Comparison of ENCODE assay signal across 35 cellular contexts in genomic region chr4:76272582-76272981, GRCh38. TPM values are rescaled to one million over a fixed set of nuclear protein-coding genes. Genes with fewer than 3 reads are reported as not detected.
"Had no signal": no experiment of that assay in that cellular context is flagged by ENCODE, and none has a peak within 500 bp of the region (broad histone marks: within the 10 kb centered on the region; RNA-seq: fewer than 3 reads in every experiment).

No MANE protein-coding gene starts in this region.

- DNase-seq: activated B cell treated with CpG ODN at 0.5 μM for 24 hours; activated CD4-positive, alpha-beta memory T cell treated with anti-CD3 and anti-CD28 coated beads for 36 hours; activated CD4-positive, alpha-beta T cell treated with anti-CD3 and anti-CD28 coated beads for 4 hours; activated CD4-positive, alpha-beta T cell treated with anti-CD3 and anti-CD28 coated beads, Interleukin-2, amount 10 ng/mL, durations not matched to agents 24 days and 14 days; activated CD4-positive, alpha-beta T cell treated with anti-CD3 and anti-CD28 coated beads, Interleukin-2, amount 50 U/mL, for 1 hour; activated CD4-positive, alpha-beta T cell treated with anti-CD3 and anti-CD28 coated beads, Interleukin-2, amount 50 U/mL, for 4 hours; activated CD4-positive, CD25-positive, alpha-beta regulatory T cell treated with anti-CD3 and anti-CD28 coated beads, Interleukin-2, amount 50 U/mL, for 72 hours; activated CD8-positive, alpha-beta memory T cell treated with anti-CD3 and anti-CD28 coated beads, Interleukin-2, amount 50 U/mL, for 4 hours; activated CD8-positive, alpha-beta T cell treated with anti-CD3 and anti-CD28 coated beads for 36 hours; activated effector memory CD4-positive, alpha-beta T cell treated with anti-CD3 and anti-CD28 coated beads, Interleukin-2, amount 50 U/mL, for 16 hours; activated gamma-delta T cell treated with Interleukin-2 at 50 U/mL for 16 hours; activated naive CD4-positive, alpha-beta T cell; activated naive CD4-positive, alpha-beta T cell treated with anti-CD3 and anti-CD28 coated beads for 36 hours; activated naive CD4-positive, alpha-beta T cell treated with anti-CD3 and anti-CD28 coated beads, Interleukin-2, amount 50 U/mL, for 16 hours; activated naive CD8-positive, alpha-beta T cell treated with anti-CD3 and anti-CD28 coated beads for 36 hours; activated T-cell treated with anti-CD3 and anti-CD28 coated beads for 4 hours; activated T-cell treated with anti-CD3 and anti-CD28 coated beads, Interleukin-2, amount 50 U/mL, for 1 hour; activated T-cell treated with anti-CD3 and anti-CD28 coated beads, Interleukin-2, amount 50 U/mL, for 4 hours; activated T-cell treated with anti-CD3 and anti-CD28 coated beads, Interleukin-2, amount 50 U/mL, for 72 hours; amygdala; anterior cingulate cortex; caudate nucleus; cerebellar nuclear complex; T-helper 1 cell; T-helper 2 cell; T-helper 9 cell had no signal

- H3K27me3 ChIP-seq: ascending aorta, cardiac muscle cell had no signal

- FAIRE-seq: bronchial epithelial cell, TTC549 had no signal

- H3K4me3 ChIP-seq: ascending aorta, cardiac muscle cell had no signal

- H3K9me3 ChIP-seq: ascending aorta had no signal

- H3K4me1 ChIP-seq: ascending aorta had no signal

- H3K27ac ChIP-seq: ascending aorta, cardiac muscle cell, VCaP had no signal

- H3K36me3 ChIP-seq: ascending aorta, cardiac muscle cell had no signal

- ATAC-seq: activated CD8-positive, alpha-beta T cell treated with anti-CD3 and anti-CD28 coated beads for 36 hours; activated naive CD4-positive, alpha-beta T cell treated with anti-CD3 and anti-CD28 coated beads, Interleukin-2, amount 50 U/mL, for 72 hours; activated T-cell treated with anti-CD3 and anti-CD28 coated beads, Interleukin-2, amount 50 U/mL, for 4 hours; activated T-cell treated with anti-CD3 and anti-CD28 coated beads, Interleukin-2, amount 50 U/mL, for 72 hours; activated T-helper 17 cell treated with anti-CD3 and anti-CD28 coated beads, Interleukin-2, amount 50 U/mL, for 72 hours had no signal

RNA-seq across cellular contexts. Expression of gene FAM47E, which starts 21.1 kb away (rescaled TPM):
- total RNA-seq: activated B cell treated with CpG ODN at 0.5 μM for 24 hours; activated CD4-positive, alpha-beta memory T cell treated with anti-CD3 and anti-CD28 coated beads for 36 hours; activated CD4-positive, alpha-beta T cell treated with anti-CD3 and anti-CD28 coated beads, Interleukin-2, amount 10 ng/mL, durations not matched to agents 24 days and 14 days; activated CD8-positive, alpha-beta memory T cell treated with anti-CD3 and anti-CD28 coated beads for 36 hours; activated CD8-positive, alpha-beta T cell treated with anti-CD3 and anti-CD28 coated beads for 36 hours; activated naive CD4-positive, alpha-beta T cell treated with anti-CD3 and anti-CD28 coated beads for 36 hours; activated naive CD4-positive, alpha-beta T cell treated with anti-CD3 and anti-CD28 coated beads, Interleukin-2, amount 50 U/mL, for 72 hours; activated naive CD8-positive, alpha-beta T cell treated with anti-CD3 and anti-CD28 coated beads for 36 hours; activated T-cell treated with anti-CD3 and anti-CD28 coated beads, Interleukin-2, amount 50 U/mL, for 4 hours; activated T-cell treated with anti-CD3 and anti-CD28 coated beads, Interleukin-2, amount 50 U/mL, for 72 hours; activated T-helper 1 cell treated with anti-CD3 and anti-CD28 coated beads, Interleukin-12 subunit alpha, Interleukin-12 subunit beta, Interleukin-2, Interleukin-4 antibody, amounts not matched to agents 30 ng/mL and 10 ng/mL and 1 ng/mL, durations not matched to agents 14 hours and 24 hours and 36 hours; activated T-helper 17 cell treated with anti-CD3 and anti-CD28 coated beads, Interleukin-2, amount 50 U/mL, for 72 hours; ascending aorta had no signal

RNA-seq across cellular contexts. Expression of gene STBD1, which starts 34.0 kb away (rescaled TPM):
- total RNA-seq: activated naive CD4-positive, alpha-beta T cell treated with anti-CD3 and anti-CD28 coated beads for 36 hours had no signal
